In the genomic region with DNA sequence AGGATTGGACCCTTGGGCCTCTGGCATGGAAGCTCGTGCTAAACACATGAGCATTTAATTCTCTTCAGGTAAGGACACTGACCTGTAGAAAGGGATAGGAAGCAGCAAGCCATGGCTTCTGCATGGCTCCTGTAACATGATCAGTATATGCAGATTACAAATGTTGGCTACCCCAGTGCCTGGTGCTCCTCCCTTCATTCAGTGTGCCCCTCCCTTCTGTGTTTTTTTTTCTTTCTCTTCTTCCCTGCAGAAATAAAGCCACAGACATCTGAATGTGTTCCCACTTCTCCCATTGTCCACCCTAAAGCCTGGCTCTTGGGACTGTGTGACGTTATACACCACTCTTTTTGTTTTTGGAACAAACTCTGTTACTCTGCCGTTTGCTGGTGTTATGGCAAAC, we compare ENCODE assay signal across 17 cellular contexts. TPM values are rescaled to one million over a fixed set of nuclear protein-coding genes. Genes with fewer than 3 reads are reported as not detected.
A peak's percentile ranks its signal among the peaks of the same experiment; 100 is the strongest.
DNase-seq lines count a peak whose midpoint lies in the region; ATAC-seq, FAIRE-seq and TF ChIP-seq lines count a peak whose summit lies in the region.
"Had no signal": no experiment of that assay in that cellular context is flagged by ENCODE, and none has a peak within 500 bp of the region (broad histone marks: within the 10 kb centered on the region; RNA-seq: fewer than 3 reads in every experiment).

No MANE protein-coding gene starts in this region.

- H3K36me3 ChIP-seq in H7 (replicated peaks; ENCODE audit: control insufficient read depth, insufficient read depth, low read length), result no peaks in the 10 kb centered on the region
- H3K36me3 ChIP-seq: lower lobe of right lung had no signal

- POLR2A ChIA-PET in A549 (lab: Yijun Ruan, JAX), result no interaction called here

- H3K27me3 ChIP-seq in H7 (ENCODE audit: control insufficient read depth, insufficient read depth, low read length), result no peaks in the 10 kb centered on the region

- H3K4me1 ChIP-seq in A549, result peaks cover 96% of the 10 kb centered on the region

- DNase-seq in A549 (ENCODE audit: low read depth in 1 of 2, low spot score in 1 of 2) (no peak), H7 (peak; percentile 39), SW480 (ENCODE audit: low spot score) (peak; percentile 81), iPS-NIHi11 (ENCODE audit: low spot score) (peak; percentile 58), NCI-H1417 treated with DMSO at 0.1 percent for 48 hours (lab: John Stamatoyannopoulos, UW) (no peak)
- DNase-seq in activated CD8-positive, alpha-beta memory T cell treated with anti-CD3 and anti-CD28 coated beads for 24 hours, result no peak
- DNase-seq: cerebellar nuclear complex; COR-L47; lower lobe of right lung; naive thymus-derived CD8-positive, alpha-beta T cell; NCI-H1436 treated with DMSO at 0.1 percent for 48 hours; stimulated activated CD4-positive, alpha-beta T cell treated with anti-CD3 and anti-CD28 coated beads, Interleukin-15, amount 100 ng/mL, for 24 hours had no signal

- peak overlapping the region; percentile 85 for H3K4me2 ChIP-seq in A549

- peak overlapping the region; percentile 73 to 87; a peak in 5 of 6 replicates for H3K27ac ChIP-seq in A549
- H3K27ac ChIP-seq: lower lobe of right lung had no signal

- TF ChIP-seq POLR2A in A549 (IDR thresholded peaks at IDR 0.05; ENCODE audit: low read length), result no peak

- WGBS in A549 (ENCODE audit: missing lambda C conversion rate), result 35% methylated on average over 3 of the region's 3 CpGs

- TF ChIP-seq RAD21 in A549 (conservative IDR thresholded peaks at IDR 0.05 in 1 of 2, IDR thresholded peaks at IDR 0.05 in 1 of 2), result no peak

- ATAC-seq in A549, result 0 out of 6 replicates have a peak, but pooled peaks of 1 of the 2 experiments have one; percentile 3
- ATAC-seq in GM18870 (IDR thresholded peaks at IDR 0.05; ENCODE audit: unreplicated experiment), result no peak
- ATAC-seq in GM18867 (IDR thresholded peaks at IDR 0.05; ENCODE audit: unreplicated experiment), result no peak
- ATAC-seq: lower lobe of right lung; naive thymus-derived CD8-positive, alpha-beta T cell had no signal

- no peak for TF ChIP-seq CTCF in A549 (IDR thresholded peaks at IDR 0.05)

- no peak for FAIRE-seq in A549 (lab: Jason Lieb, UNC)
- FAIRE-seq: endothelial cell of umbilical vein, H54 had no signal

- H3K4me3 ChIP-seq in A549 (no peak overlapping the region), H7 (ENCODE audit: insufficient read depth, low read depth, low read length) (no peak overlapping the region)
- H3K4me3 ChIP-seq: lower lobe of right lung had no signal

- peaks cover 12% of the 10 kb centered on the region; the same call in 2 of the 3 replicates for H3K9me3 ChIP-seq in A549
- H3K9me3 ChIP-seq: lower lobe of right lung had no signal

- CTCF ChIA-PET in A549 (lab: Yijun Ruan, JAX), result interaction anchor here (1.0 to 2.6 kb wide), 5 partner anchors 12 to 110 kb away, joined by 3 to 8 read pairs (median 5); no protein-coding TSS in a partner anchor

- TF ChIP-seq EP300 in A549 (IDR thresholded peaks at IDR 0.05), result no peak

TF ChIP-seq in A549, 52 proteins besides CTCF, POLR2A, EP300 and RAD21:
- TF ChIP-seq HOXB13 (CRISPR knock-in tag; IDR thresholded peaks at IDR 0.05; ENCODE audit: low read depth) (no peak), MYC (IDR thresholded peaks at IDR 0.05; ENCODE audit: borderline replicate concordance, low read length) (no peak), SREBF2 (IDR thresholded peaks at IDR 0.05) (no peak), RARB (CRISPR knock-in tag; IDR thresholded peaks at IDR 0.05) (no peak), FOXS1 (CRISPR knock-in tag; IDR thresholded peaks at IDR 0.05) (no peak), FOSL2 (IDR thresholded peaks at IDR 0.05) (no peak), FOSL2 (CRISPR knock-in tag; IDR thresholded peaks at IDR 0.05) (no peak), PHF8 (IDR thresholded peaks at IDR 0.05; ENCODE audit: borderline replicate concordance, low read depth) (no peak), BHLHE40 (IDR thresholded peaks at IDR 0.05; ENCODE audit: low read depth, low read length) (no peak), POLR2AphosphoS2 (conservative IDR thresholded peaks at IDR 0.05; ENCODE audit: low read length) (no peak), GATA3 (IDR thresholded peaks at IDR 0.05; ENCODE audit: borderline replicate concordance) (no peak), SMC3 (IDR thresholded peaks at IDR 0.05) (no peak)
- TF ChIP-seq, protein P1, sequence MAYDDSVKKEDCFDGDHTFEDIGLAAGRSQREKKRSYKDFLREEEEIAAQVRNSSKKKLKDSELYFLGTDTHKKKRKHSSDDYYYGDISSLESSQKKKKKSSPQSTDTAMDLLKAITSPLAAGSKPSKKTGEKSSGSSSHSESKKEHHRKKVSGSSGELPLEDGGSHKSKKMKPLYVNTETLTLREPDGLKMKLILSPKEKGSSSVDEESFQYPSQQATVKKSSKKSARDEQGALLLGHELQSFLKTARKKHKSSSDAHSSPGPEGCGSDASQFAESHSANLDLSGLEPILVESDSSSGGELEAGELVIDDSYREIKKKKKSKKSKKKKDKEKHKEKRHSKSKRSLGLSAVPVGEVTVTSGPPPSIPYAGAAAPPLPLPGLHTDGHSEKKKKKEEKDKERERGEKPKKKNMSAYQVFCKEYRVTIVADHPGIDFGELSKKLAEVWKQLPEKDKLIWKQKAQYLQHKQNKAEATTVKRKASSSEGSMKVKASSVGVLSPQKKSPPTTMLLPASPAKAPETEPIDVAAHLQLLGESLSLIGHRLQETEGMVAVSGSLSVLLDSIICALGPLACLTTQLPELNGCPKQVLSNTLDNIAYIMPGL (CRISPR knock-in tag; IDR thresholded peaks at IDR 0.05; ENCODE audit: borderline replicate concordance), result no peak
- TF ChIP-seq, protein P2, sequence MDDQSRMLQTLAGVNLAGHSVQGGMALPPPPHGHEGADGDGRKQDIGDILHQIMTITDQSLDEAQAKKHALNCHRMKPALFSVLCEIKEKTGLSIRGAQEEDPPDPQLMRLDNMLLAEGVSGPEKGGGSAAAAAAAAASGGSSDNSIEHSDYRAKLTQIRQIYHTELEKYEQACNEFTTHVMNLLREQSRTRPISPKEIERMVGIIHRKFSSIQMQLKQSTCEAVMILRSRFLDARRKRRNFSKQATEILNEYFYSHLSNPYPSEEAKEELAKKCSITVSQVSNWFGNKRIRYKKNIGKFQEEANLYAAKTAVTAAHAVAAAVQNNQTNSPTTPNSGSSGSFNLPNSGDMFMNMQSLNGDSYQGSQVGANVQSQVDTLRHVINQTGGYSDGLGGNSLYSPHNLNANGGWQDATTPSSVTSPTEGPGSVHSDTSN (IDR thresholded peaks at IDR 0.05), result no peak
- TF ChIP-seq, protein P3, sequence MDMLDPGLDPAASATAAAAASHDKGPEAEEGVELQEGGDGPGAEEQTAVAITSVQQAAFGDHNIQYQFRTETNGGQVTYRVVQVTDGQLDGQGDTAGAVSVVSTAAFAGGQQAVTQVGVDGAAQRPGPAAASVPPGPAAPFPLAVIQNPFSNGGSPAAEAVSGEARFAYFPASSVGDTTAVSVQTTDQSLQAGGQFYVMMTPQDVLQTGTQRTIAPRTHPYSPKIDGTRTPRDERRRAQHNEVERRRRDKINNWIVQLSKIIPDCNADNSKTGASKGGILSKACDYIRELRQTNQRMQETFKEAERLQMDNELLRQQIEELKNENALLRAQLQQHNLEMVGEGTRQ (IDR thresholded peaks at IDR 0.05), result no peak
- TF ChIP-seq, protein P4, sequence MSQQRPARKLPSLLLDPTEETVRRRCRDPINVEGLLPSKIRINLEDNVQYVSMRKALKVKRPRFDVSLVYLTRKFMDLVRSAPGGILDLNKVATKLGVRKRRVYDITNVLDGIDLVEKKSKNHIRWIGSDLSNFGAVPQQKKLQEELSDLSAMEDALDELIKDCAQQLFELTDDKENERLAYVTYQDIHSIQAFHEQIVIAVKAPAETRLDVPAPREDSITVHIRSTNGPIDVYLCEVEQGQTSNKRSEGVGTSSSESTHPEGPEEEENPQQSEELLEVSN (IDR thresholded peaks at IDR 0.05; ENCODE audit: borderline replicate concordance, low read depth), result no peak
- TF ChIP-seq, protein P5, sequence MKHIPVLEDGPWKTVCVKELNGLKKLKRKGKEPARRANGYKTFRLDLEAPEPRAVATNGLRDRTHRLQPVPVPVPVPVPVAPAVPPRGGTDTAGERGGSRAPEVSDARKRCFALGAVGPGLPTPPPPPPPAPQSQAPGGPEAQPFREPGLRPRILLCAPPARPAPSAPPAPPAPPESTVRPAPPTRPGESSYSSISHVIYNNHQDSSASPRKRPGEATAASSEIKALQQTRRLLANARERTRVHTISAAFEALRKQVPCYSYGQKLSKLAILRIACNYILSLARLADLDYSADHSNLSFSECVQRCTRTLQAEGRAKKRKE (CRISPR knock-in tag; IDR thresholded peaks at IDR 0.05; ENCODE audit: low read depth), result no peak
- TF ChIP-seq, protein P6, sequence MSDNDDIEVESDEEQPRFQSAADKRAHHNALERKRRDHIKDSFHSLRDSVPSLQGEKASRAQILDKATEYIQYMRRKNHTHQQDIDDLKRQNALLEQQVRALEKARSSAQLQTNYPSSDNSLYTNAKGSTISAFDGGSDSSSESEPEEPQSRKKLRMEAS (IDR thresholded peaks at IDR 0.05), result no peak

RNA-seq across cellular contexts. Expression of a gene that starts 53.0 kb away (rescaled TPM):
- polyA plus RNA-seq in A549 (2011; rRNA removed) (19.1 and 29.8 TPM in 2 replicates), A549 (2017; fragmentation: RNase III; extraction: RNeasy Plus Mini Kit Qiagen cat#74134 plus additional on column Dnase treatment) (6.6 to 8.1 TPM (median 7.5 TPM) in 3 replicates)
- polyA plus RNA-seq in A549 (2012; cell fraction: cytosol; rRNA removed), result 4.2 and 4.5 TPM in 2 replicates
- polyA plus RNA-seq in A549 (2012; cell fraction: nucleus; rRNA removed), result 8.9 and 9.7 TPM in 2 replicates
- 81.7 and 91.3 TPM in 2 replicates for polyA minus RNA-seq in A549 (2011; rRNA and poly(A)+ RNA removed)
- total RNA-seq in H7 (2014; rRNA removed; shearing (Covaris generic)), result 5.9 and 10.6 TPM in 2 replicates
- total RNA-seq: G401 had no signal

Comparison
In these comparisons a context has a peak if more than half of its experiments do, and no peak if none do; other contexts are left out.
1. DNase-seq: peak in H7 (single experiment), SW480 (single experiment) and iPS-NIHi11 (single experiment); none in A549 (0 of 2), activated CD8-positive, alpha-beta memory T cell treated with anti-CD3 and anti-CD28 coated beads for 24 hours (single experiment) and NCI-H1417 treated with DMSO at 0.1 percent for 48 hours (single experiment).